ENCODE assay signal across 9 cellular contexts in genomic region chr7:150716368-150716767, GRCh38. TPM values are rescaled to one million over a fixed set of nuclear protein-coding genes. Genes with fewer than 3 reads are reported as not detected.
A peak's percentile ranks its signal among the peaks of the same experiment; 100 is the strongest.
DNase-seq lines count a peak whose midpoint lies in the region; ATAC-seq, FAIRE-seq and TF ChIP-seq lines count a peak whose summit lies in the region.
"Had no signal": no experiment of that assay in that cellular context is flagged by ENCODE, and none has a peak within 500 bp of the region (broad histone marks: within the 10 kb centered on the region; RNA-seq: fewer than 3 reads in every experiment).

GIMAP1 (plus strand) TSS chr7:150716613; CDS start chr7:150719048, 2,435 bp downstream.

- WGBS in right lobe of liver (ENCODE audit: insufficient coverage, low coverage, low lambda C conversion rate, missing lambda C conversion rate): 30% methylated on average over 3 of the region's 5 CpGs

- H3K4me3 ChIP-seq in right lobe of liver: peak within 1 kb of the TSS; percentile 38 to 49 (median 44)
- peak within 1 kb of the TSS; percentile 40 to 45 for H3K4me3 ChIP-seq in tibial artery

- peak; percentile 76 to 83 (median 81) for ATAC-seq in right lobe of liver
- ATAC-seq in HG02759 (IDR thresholded peaks at IDR 0.05; ENCODE audit: unreplicated experiment): no peak

- H3K9me3 ChIP-seq in right lobe of liver: peaks cover 0 to 3% (median 0%) of the 10 kb centered on the region in 4 donors
- H3K9me3 ChIP-seq in tibial artery: peaks cover 0 to 9% (median 4%) of the 10 kb centered on the region in 3 donors

- no peaks in the 10 kb centered on the region for H3K27me3 ChIP-seq in right lobe of liver
- no peaks in the 10 kb centered on the region for H3K27me3 ChIP-seq in tibial artery

- DNase-seq in GDM1 (lab: John Stamatoyannopoulos, UW): peak; percentile 82
- peak; percentile 84 for DNase-seq in KBM-7
- peak; percentile 56 for DNase-seq in activated T-helper 1 cell treated with Interleukin-2 at 50 U/mL for 16 hours (ENCODE audit: low read depth)
- no peak for DNase-seq in right lobe of liver
- DNase-seq in tibial artery: peak in 1 of 2 donors; percentile 56
- no peak for DNase-seq in urothelium cell line (ENCODE audit: low spot score)
- DNase-seq in NCI-H2107 treated with DMSO at 0.1 percent for 48 hours (lab: John Stamatoyannopoulos, UW; ENCODE audit: unreplicated experiment): no peak

- in situ Hi-C loops in KBM-7 (cut with MboI; ENCODE audit: low pct_unique_long_range_greater_than_20kb, low sequenced_read_pairs): no loop called here

- no peaks in the 10 kb centered on the region for H3K36me3 ChIP-seq in right lobe of liver
- peaks cover 0 to 6% (median 0%) of the 10 kb centered on the region in 3 donors for H3K36me3 ChIP-seq in tibial artery

- TF ChIP-seq POLR2A in right lobe of liver (IDR thresholded peaks at IDR 0.05): peak; percentile 30

- H3K27ac ChIP-seq in right lobe of liver (peak within 1 kb of the TSS; percentile 47 to 68 (median 54)), tibial artery (no peak within 1 kb of the TSS)

- H3K4me1 ChIP-seq in right lobe of liver (no peaks in the 10 kb centered on the region), tibial artery (no peaks in the 10 kb centered on the region)

- TF ChIP-seq CTCF in right lobe of liver (IDR thresholded peaks at IDR 0.05) (no peak), tibial artery (IDR thresholded peaks at IDR 0.05) (no peak)

- FAIRE-seq in urothelium cell line (lab: Jason Lieb, UNC): no peak

- intact Hi-C loops in right lobe of liver (cut with DNase I): no loop called here
- intact Hi-C loops in tibial artery (cut with DNase I; ENCODE audit: low total_unique reads): no loop called here

RNA-seq across cellular contexts. Expression of gene GIMAP1, which starts in this region (rescaled TPM):
- total RNA-seq in right lobe of liver: 1 to 10 TPM in 5 of 6 experiments, under 1 TPM in 1; 0.73 to 2.4 (median 1.8) TPM
- total RNA-seq: neural crest cell had no signal

Comparison
In these comparisons a context has a peak if more than half of its experiments do, and no peak if none do; other contexts are left out.
1. DNase-seq: peak in GDM1 (single experiment), KBM-7 (single experiment) and activated T-helper 1 cell treated with Interleukin-2 at 50 U/mL for 16 hours (single experiment); none in right lobe of liver (0 of 3), urothelium cell line (single experiment) and NCI-H2107 treated with DMSO at 0.1 percent for 48 hours (single experiment).
2. H3K27ac ChIP-seq: peak in right lobe of liver (3 of 3); none in tibial artery (0 of 2).